ENCODE assay signal across 15 cellular contexts in genomic region chr1:240562111-240562590, GRCh38. TPM values are rescaled to one million over a fixed set of nuclear protein-coding genes. Genes with fewer than 3 reads are reported as not detected.
A peak's percentile ranks its signal among the peaks of the same experiment; 100 is the strongest.
DNase-seq lines count a peak whose midpoint lies in the region; ATAC-seq and TF ChIP-seq lines count a peak whose summit lies in the region.
"Had no signal": no experiment of that assay in that cellular context is flagged by ENCODE, and none has a peak within 500 bp of the region (broad histone marks: within the 10 kb centered on the region; RNA-seq: fewer than 3 reads in every experiment).

No MANE protein-coding gene starts in this region.

- H3K79me2 ChIP-seq in ACC112 (ENCODE audit: control insufficient read depth, insufficient read depth, low read length, unreplicated experiment) = no peaks in the 10 kb centered on the region

- H3K4me1 ChIP-seq in ACC112 (ENCODE audit: control insufficient read depth, insufficient read depth, low read length, unreplicated experiment) (peaks cover 9% of the 10 kb centered on the region), mucosa of descending colon (ENCODE audit: low read depth) (no peaks in the 10 kb centered on the region)
- H3K4me1 ChIP-seq: left lung, upper lobe of left lung had no signal

- H3K4me3 ChIP-seq in ACC112 (ENCODE audit: low read depth, low read length) (no peak overlapping the region), fibroblast of pulmonary artery (replicated peaks; ENCODE audit: low read depth, low read length) (no peak overlapping the region), mucosa of descending colon (no peak overlapping the region)
- H3K4me3 ChIP-seq: left lung, upper lobe of left lung had no signal

- H3K36me3 ChIP-seq in ACC112 (ENCODE audit: insufficient read depth, low read length) (no peaks in the 10 kb centered on the region), mucosa of descending colon (ENCODE audit: low read depth) (no peaks in the 10 kb centered on the region)
- H3K36me3 ChIP-seq: left lung, upper lobe of left lung had no signal

- peak overlapping the region; percentile 25 for H2AFZ ChIP-seq in ACC112 (ENCODE audit: low read length, unreplicated experiment)

- H3K9me3 ChIP-seq in mucosa of descending colon = no peaks in the 10 kb centered on the region
- H3K9me3 ChIP-seq: left lung, upper lobe of left lung had no signal

- no peaks in the 10 kb centered on the region for H3K36me3 Mint-ChIP-seq in effector memory CD8-positive, alpha-beta T cell (ENCODE audit: insufficient read depth)
- H3K36me3 Mint-ChIP-seq: activated naive CD8-positive, alpha-beta T cell had no signal

- peaks cover 0 to 3% of the 10 kb centered on the region in 2 donors for H3K9me3 Mint-ChIP-seq in effector memory CD8-positive, alpha-beta T cell

- no peaks in the 10 kb centered on the region for H3K27me3 ChIP-seq in ACC112 (ENCODE audit: insufficient read depth, low read length)
- H3K27me3 ChIP-seq: left lung, upper lobe of left lung had no signal

- TF ChIP-seq CTCF in fibroblast of pulmonary artery (IDR thresholded peaks at IDR 0.05; ENCODE audit: low read length, missing control alignments) (no peak), mucosa of descending colon (IDR thresholded peaks at IDR 0.05) (no peak)

- intact Hi-C loops in mucosa of descending colon (cut with DNase I, micrococcal nuclease) = no loop called here

- ATAC-seq in HG03095 (IDR thresholded peaks at IDR 0.05; ENCODE audit: unreplicated experiment) (peak; percentile 53), GM19351 (IDR thresholded peaks at IDR 0.05; ENCODE audit: unreplicated experiment) (no peak), mucosa of descending colon (no peak)
- ATAC-seq in effector memory CD8-positive, alpha-beta T cell (replicated peaks) = no peak
- ATAC-seq: left lung, PC-3 had no signal

- H3K4me3 Mint-ChIP-seq in effector memory CD8-positive, alpha-beta T cell = no peak overlapping the region
- H3K4me3 Mint-ChIP-seq: activated naive CD8-positive, alpha-beta T cell had no signal

- no peak overlapping the region for H3K27ac Mint-ChIP-seq in effector memory CD8-positive, alpha-beta T cell
- H3K27ac Mint-ChIP-seq: activated naive CD8-positive, alpha-beta T cell had no signal

- peak; percentile 83 for DNase-seq in NCI-H82 treated with DMSO at 0.1 percent for 48 hours (lab: John Stamatoyannopoulos, UW; ENCODE audit: unreplicated experiment)
- peak; percentile 7 for DNase-seq in fibroblast of pulmonary artery (ENCODE audit: low read depth)
- DNase-seq in NCI-H526 (lab: John Stamatoyannopoulos, UW) = no peak
- DNase-seq in mucosa of descending colon = no peak
- no peak for DNase-seq in effector memory CD8-positive, alpha-beta T cell
- DNase-seq: left lung; NCI-H1694; PC-3; stimulated activated CD8-positive, alpha-beta memory T cell treated with anti-CD3 and anti-CD28 coated beads, Interleukin-4, amount 100 ng/mL, for 48 hours; upper lobe of left lung had no signal

- no peak overlapping the region for H3K27ac ChIP-seq in ACC112 (ENCODE audit: low read depth, low read length)
- H3K27ac ChIP-seq: left lung, upper lobe of left lung had no signal

- no peaks in the 10 kb centered on the region for H3K4me1 Mint-ChIP-seq in effector memory CD8-positive, alpha-beta T cell (ENCODE audit: low read depth in 2 of 2)

- H3K27me3 Mint-ChIP-seq in effector memory CD8-positive, alpha-beta T cell = no peaks in the 10 kb centered on the region

RNA-seq across cellular contexts. Expression of gene GREM2, which starts 49.8 kb away (rescaled TPM):
- 10 to 100 TPM in 1 of 3 donors, 1 to 10 TPM in 2; 5.1 to 25.5 (median 6.0) TPM for total RNA-seq in mucosa of descending colon
- total RNA-seq: activated CD8-positive, alpha-beta memory T cell treated with anti-CD3 and anti-CD28 coated beads for 36 hours; PC-3 had no signal

Comparison
In these comparisons a context has a peak if more than half of its experiments do, and no peak if none do; other contexts are left out.
1. DNase-seq: peak in NCI-H82 treated with DMSO at 0.1 percent for 48 hours (single experiment) and fibroblast of pulmonary artery (single experiment); none in NCI-H526 (0 of 2), mucosa of descending colon (0 of 3) and effector memory CD8-positive, alpha-beta T cell (0 of 3).